In genomic region chr6:129350278-129350677, GRCh38 we compare ENCODE assay signal across 17 cellular contexts.
"Had no signal": no experiment of that assay in that cellular context is flagged by ENCODE, and none has a peak within 500 bp of the region (broad histone marks: within the 10 kb centered on the region; RNA-seq: fewer than 3 reads in every experiment).

No MANE protein-coding gene starts in this region.

- H3K4me3 Mint-ChIP-seq: activated CD4-positive, alpha-beta memory T cell treated with anti-CD3 and anti-CD28 coated beads, Interleukin-2, amount 10 ng/mL, durations not matched to agents 7 days and 5 days; activated T-cell treated with anti-CD3 and anti-CD28 coated beads, Interleukin-2, amount 50 U/mL, for 4 hours; neural progenitor cell; T-helper 17 cell had no signal

- H3K9me3 Mint-ChIP-seq: activated CD4-positive, alpha-beta memory T cell treated with anti-CD3 and anti-CD28 coated beads, Interleukin-2, amount 10 ng/mL, durations not matched to agents 7 days and 5 days; activated T-cell treated with anti-CD3 and anti-CD28 coated beads, Interleukin-2, amount 50 U/mL, for 4 hours; neural progenitor cell had no signal

- ATAC-seq: activated T-cell treated with anti-CD3 and anti-CD28 coated beads, Interleukin-2, amount 50 U/mL, for 4 hours; pancreas; T-helper 17 cell had no signal

- DNase-seq: activated CD4-positive, alpha-beta memory T cell treated with anti-CD3 and anti-CD28 coated beads, Interleukin-2, amount 10 ng/mL, durations not matched to agents 7 days and 5 days; activated CD4-positive, alpha-beta T cell treated with anti-CD3 and anti-CD28 coated beads for 4 hours; activated effector memory CD4-positive, alpha-beta T cell treated with Interleukin-2 at 50 U/mL for 16 hours; activated naive CD4-positive, alpha-beta T cell treated with anti-CD3 and anti-CD28 coated beads, Interleukin-2, amount 50 U/mL, for 16 hours; activated T-cell treated with anti-CD3 and anti-CD28 coated beads, Interleukin-2, amount 50 U/mL, for 4 hours; foreskin fibroblast; hypothalamus; kidney; pancreas; stimulated activated CD4-positive, alpha-beta T cell treated with anti-CD3 and anti-CD28 coated beads, Interleukin-4, amount 100 ng/mL, for 24 hours; stimulated activated naive CD4-positive, alpha-beta T cell treated with Interleukin-2 at 50 U/mL for 16 hours; substantia nigra; T-helper 17 cell had no signal

- H3K4me1 Mint-ChIP-seq: activated CD4-positive, alpha-beta memory T cell treated with anti-CD3 and anti-CD28 coated beads, Interleukin-2, amount 10 ng/mL, durations not matched to agents 7 days and 5 days; T-helper 17 cell had no signal

- H3K4me2 ChIP-seq: neural progenitor cell had no signal

- H3K27ac Mint-ChIP-seq: activated CD4-positive, alpha-beta memory T cell treated with anti-CD3 and anti-CD28 coated beads, Interleukin-2, amount 10 ng/mL, durations not matched to agents 7 days and 5 days; neural progenitor cell; T-helper 17 cell had no signal

- H3K9ac ChIP-seq: neural progenitor cell had no signal

- H3K4me3 ChIP-seq: neural progenitor cell, pancreas, skin epidermis, tibial nerve, vagina had no signal

- H3K36me3 ChIP-seq: neural progenitor cell, pancreas, vagina had no signal

- H3K9me3 ChIP-seq: pancreas, tibial nerve, vagina had no signal

- H2AFZ ChIP-seq: neural progenitor cell had no signal

- H3K27me3 Mint-ChIP-seq: activated CD4-positive, alpha-beta memory T cell treated with anti-CD3 and anti-CD28 coated beads, Interleukin-2, amount 10 ng/mL, durations not matched to agents 7 days and 5 days; T-helper 17 cell had no signal

- H3K27me3 ChIP-seq: neural progenitor cell, pancreas, tibial nerve, vagina had no signal

- H3K27ac ChIP-seq: neural progenitor cell, pancreas, skin epidermis, tibial nerve, vagina had no signal

- H3K4me1 ChIP-seq: neural progenitor cell, pancreas, tibial nerve, vagina had no signal

- H3K36me3 Mint-ChIP-seq: neural progenitor cell had no signal
